In the genomic region with DNA sequence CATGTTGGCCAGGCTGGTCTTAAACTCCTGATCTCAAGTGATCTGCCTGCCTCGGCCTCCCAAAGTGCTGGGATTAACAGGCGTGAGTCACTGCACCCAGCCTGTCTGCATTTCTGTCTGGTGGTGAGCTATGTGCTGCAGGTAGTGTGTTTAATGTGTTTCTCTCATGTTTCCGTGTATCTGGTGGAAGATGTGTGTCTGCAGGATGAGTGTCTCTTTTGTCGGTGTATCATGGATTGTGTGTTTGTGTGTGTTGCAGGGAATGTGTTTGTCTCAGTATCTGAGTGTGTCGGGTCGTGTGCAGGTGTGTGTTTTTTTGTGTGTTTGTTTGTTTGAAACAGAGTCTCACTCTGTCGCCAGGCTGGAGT, we compare ENCODE assay signal across 14 cellular contexts.
"Had no signal": no experiment of that assay in that cellular context is flagged by ENCODE, and none has a peak within 500 bp of the region (broad histone marks: within the 10 kb centered on the region; RNA-seq: fewer than 3 reads in every experiment).

No MANE protein-coding gene starts in this region.

- H3K27me3 ChIP-seq: cardiac muscle cell, SJSA1, tibial nerve had no signal

- H3K4me3 ChIP-seq: adrenal gland, cardiac muscle cell, SJSA1, tibial nerve had no signal

- H3K36me3 ChIP-seq: adrenal gland, neutrophil had no signal

- H3K9me3 ChIP-seq: adrenal gland, neutrophil, SJSA1, tibial nerve had no signal

- H3K4me1 ChIP-seq: parathyroid adenoma had no signal

- DNase-seq: activated CD4-positive, alpha-beta T cell treated with anti-CD3 and anti-CD28 coated beads, Interleukin-2, amount 50 U/mL, for 4 hours; activated gamma-delta T cell treated with Interleukin-2 at 50 U/mL for 16 hours; activated T-cell treated with anti-CD3 and anti-CD28 coated beads, Interleukin-2, amount 50 U/mL, for 72 hours; adrenal gland; erythroblast; foreskin melanocyte; stimulated activated naive CD4-positive, alpha-beta T cell treated with Interleukin-2 at 50 U/mL for 16 hours; SW 1271 had no signal

- H3K27ac ChIP-seq: adrenal gland, cardiac muscle cell, neutrophil, parathyroid adenoma, VCaP had no signal
